Comparison of ENCODE assay signal across 1 cellular context in genomic region chr1:155244368-155245162, GRCh38.
TF ChIP-seq lines count a peak whose summit lies in the region.

No MANE protein-coding gene starts in this region.

TF ChIP-seq in GM12878, 131 proteins besides CTCF, POLR2A, EP300 and RAD21 (continued from another document and continues in another):
- no peak; the same call in 1 of the 2 replicates for TF ChIP-seq REST (IDR thresholded peaks at IDR 0.05; ENCODE audit: low read depth, low read length)
- peak; percentile 59; the same call in 1 of the 2 replicates for TF ChIP-seq MXI1 (IDR thresholded peaks at IDR 0.05; ENCODE audit: low read depth, low read length)
- peak; percentile 88; the same call in 1 of the 2 replicates for TF ChIP-seq TCF3 (IDR thresholded peaks at IDR 0.05; ENCODE audit: borderline replicate concordance, insufficient read depth, low read depth, low read length)
- peak; percentile 78; the same call in 1 of the 2 replicates for TF ChIP-seq NFIC (IDR thresholded peaks at IDR 0.05; ENCODE audit: low read depth, low read length)
- 0 out of 2 replicates have a peak, but pooled peaks have one; percentile 40 for TF ChIP-seq ASH2L (IDR thresholded peaks at IDR 0.05; ENCODE audit: borderline replicate concordance, low read depth)
- peak; percentile 78 to 92 for TF ChIP-seq BHLHE40 (IDR thresholded peaks at IDR 0.05; ENCODE audit: borderline replicate concordance in 1 of 2, low read depth in 2 of 2, low read length in 1 of 2)
- no peak for TF ChIP-seq CBX3 (IDR thresholded peaks at IDR 0.05; ENCODE audit: borderline replicate concordance, low read depth)
- TF ChIP-seq SIX5 (IDR thresholded peaks at IDR 0.05; ENCODE audit: low read depth, low read length, severe bottlenecking): peak; percentile 37
- TF ChIP-seq TBL1XR1 (IDR thresholded peaks at IDR 0.05; ENCODE audit: low read depth, low read length): peak; percentile 90
- peak; percentile 92 for TF ChIP-seq ZNF207 (IDR thresholded peaks at IDR 0.05; ENCODE audit: borderline replicate concordance)
- no peak for TF ChIP-seq KDM1A (IDR thresholded peaks at IDR 0.05; ENCODE audit: borderline replicate concordance)
- TF ChIP-seq STAT1 (conservative IDR thresholded peaks at IDR 0.05): peak; percentile 96
- peak; percentile 80 for TF ChIP-seq HDGF (IDR thresholded peaks at IDR 0.05)
- TF ChIP-seq ZBTB4 (CRISPR knock-in tag; IDR thresholded peaks at IDR 0.05): no peak
- peak; percentile 88 for TF ChIP-seq MEF2A (IDR thresholded peaks at IDR 0.05; ENCODE audit: insufficient read depth, low read depth, low read length)
- peak; percentile 30; the same call in 1 of the 2 replicates for TF ChIP-seq JUNB (IDR thresholded peaks at IDR 0.05)
- TF ChIP-seq IKZF2 (IDR thresholded peaks at IDR 0.05): peak; percentile 97 to 98
- no peak for TF ChIP-seq RBBP5 (conservative IDR thresholded peaks at IDR 0.05)
- peak; percentile 47 for TF ChIP-seq RELA (IDR thresholded peaks at IDR 0.05; ENCODE audit: borderline replicate concordance, partially characterized antibody)
- no peak; the same call in 1 of the 2 replicates for TF ChIP-seq ATF2 (IDR thresholded peaks at IDR 0.05; ENCODE audit: low read length)
- TF ChIP-seq TCF12 (IDR thresholded peaks at IDR 0.05; ENCODE audit: low read depth, low read length): peak; percentile 81
- no peak for TF ChIP-seq SUZ12 (IDR thresholded peaks at IDR 0.05; ENCODE audit: unreplicated experiment)
- TF ChIP-seq ZNF622 (IDR thresholded peaks at IDR 0.05): peak; percentile 46; the same call in 1 of the 2 replicates
- TF ChIP-seq DPF2 (IDR thresholded peaks at IDR 0.05): peak; percentile 96
- TF ChIP-seq TAF1 (IDR thresholded peaks at IDR 0.05; ENCODE audit: borderline replicate concordance, low read depth, low read length): peak; percentile 86
- TF ChIP-seq MTA3 (IDR thresholded peaks at IDR 0.05; ENCODE audit: borderline replicate concordance, low read length): peak; percentile 89; the same call in 1 of the 2 replicates
- TF ChIP-seq NBN (IDR thresholded peaks at IDR 0.05): peak; percentile 100
- peak; percentile 99 for TF ChIP-seq PAX5 (IDR thresholded peaks at IDR 0.05; ENCODE audit: borderline replicate concordance, low read depth, low read length)
- TF ChIP-seq BCL11A (IDR thresholded peaks at IDR 0.05; ENCODE audit: low read depth, low read length): peak; percentile 78
- 0 out of 2 replicates have a peak, but pooled peaks have one; percentile 69 for TF ChIP-seq SIN3A (IDR thresholded peaks at IDR 0.05; ENCODE audit: low read depth, low read length)
- TF ChIP-seq IRF4 (IDR thresholded peaks at IDR 0.05; ENCODE audit: low read depth, low read length): peak; percentile 89
- no peak for TF ChIP-seq NFXL1 (IDR thresholded peaks at IDR 0.05; ENCODE audit: borderline replicate concordance)
- peak; percentile 63 for TF ChIP-seq ZNF687 (IDR thresholded peaks at IDR 0.05)
- TF ChIP-seq SREBF2 (IDR thresholded peaks at IDR 0.05; ENCODE audit: low read length): no peak
- TF ChIP-seq YY1 (IDR thresholded peaks at IDR 0.05; ENCODE audit: low read depth, low read length): peak; percentile 91
- no peak for TF ChIP-seq CHD4 (IDR thresholded peaks at IDR 0.05)
- peak; percentile 56 for TF ChIP-seq SMAD1 (IDR thresholded peaks at IDR 0.05; ENCODE audit: low read depth, partially characterized antibody)
- TF ChIP-seq MYB (IDR thresholded peaks at IDR 0.05; ENCODE audit: borderline replicate concordance, low read depth, low read length): peak; percentile 77; the same call in 1 of the 2 replicates
- peak; percentile 100 for TF ChIP-seq RB1 (IDR thresholded peaks at IDR 0.05; ENCODE audit: borderline replicate concordance)
- TF ChIP-seq E2F8 (IDR thresholded peaks at IDR 0.05; ENCODE audit: low read depth, partially characterized antibody): peak; percentile 100
- TF ChIP-seq FOXM1 (IDR thresholded peaks at IDR 0.05; ENCODE audit: low read depth, low read length): peak; percentile 78; the same call in 1 of the 2 replicates
- no peak for TF ChIP-seq YBX1 (IDR thresholded peaks at IDR 0.05)
- peak; percentile 57 for TF ChIP-seq KLF5 (IDR thresholded peaks at IDR 0.05; ENCODE audit: partially characterized antibody)
- TF ChIP-seq HDAC6 (IDR thresholded peaks at IDR 0.05; ENCODE audit: unreplicated experiment): peak; percentile 51
- peak; percentile 92 for TF ChIP-seq ZSCAN29 (IDR thresholded peaks at IDR 0.05)
- TF ChIP-seq ZNF274 (IDR thresholded peaks at IDR 0.05; ENCODE audit: insufficient read depth, insufficient read length): no peak
- peak; percentile 91 for TF ChIP-seq ATF7 (IDR thresholded peaks at IDR 0.05; ENCODE audit: low read depth)
- TF ChIP-seq ZNF24 (IDR thresholded peaks at IDR 0.05): peak; percentile 92
- TF ChIP-seq HSF1 (IDR thresholded peaks at IDR 0.05; ENCODE audit: low read depth, low read length): peak; percentile 90
- peak; percentile 91 for TF ChIP-seq PAX8 (IDR thresholded peaks at IDR 0.05)
